In the genomic region with DNA sequence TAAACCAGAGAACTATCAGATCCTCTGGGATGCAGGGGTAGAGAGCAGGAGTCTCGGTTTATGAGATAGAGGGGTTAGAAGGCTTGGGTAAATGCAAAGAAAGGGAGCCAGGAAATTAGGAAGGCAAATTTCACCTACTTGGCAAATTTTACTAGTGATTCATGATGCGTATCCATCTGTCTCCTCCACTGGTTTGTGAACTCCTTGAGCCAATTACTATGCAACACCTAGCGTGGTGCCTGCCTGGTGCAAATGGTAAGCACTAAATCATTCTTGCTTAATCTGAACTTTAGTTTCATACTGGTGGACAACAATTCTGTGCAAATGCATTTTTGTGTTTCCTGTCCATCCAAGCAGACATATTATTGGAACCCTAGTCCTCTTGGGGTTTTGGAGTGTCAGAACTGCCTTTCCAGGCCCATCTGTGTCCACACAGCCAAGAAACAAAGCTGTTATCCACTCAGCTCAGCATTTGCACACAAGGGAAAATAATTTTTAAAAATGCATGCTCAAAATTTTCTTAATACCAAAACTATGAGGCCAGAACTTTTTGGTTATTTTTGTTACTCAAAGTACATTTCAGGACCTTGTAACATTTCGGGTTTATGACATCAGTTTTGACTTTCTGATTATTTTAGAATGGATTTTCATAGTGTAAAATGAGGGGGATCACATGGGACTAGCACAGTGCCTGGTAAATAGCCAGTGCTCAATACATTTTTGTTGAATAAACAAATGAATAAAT, we compare ENCODE assay signal across 1 cellular context.
TF ChIP-seq lines count a peak whose summit lies in the region.

No MANE protein-coding gene starts in this region.

TF ChIP-seq in H1, 55 proteins besides CTCF, POLR2A, EP300 and RAD21:
- no peak for TF ChIP-seq RNF2 (IDR thresholded peaks at IDR 0.05; ENCODE audit: borderline replicate concordance, low read depth, low read length, missing control alignments, poor library complexity, severe bottlenecking)
- no peak for TF ChIP-seq SP4 (IDR thresholded peaks at IDR 0.05; ENCODE audit: low read length)
- no peak for TF ChIP-seq CEBPB (IDR thresholded peaks at IDR 0.05; ENCODE audit: low read depth, low read length)
- TF ChIP-seq SIX5 (IDR thresholded peaks at IDR 0.05; ENCODE audit: low read depth, low read length) = no peak
- TF ChIP-seq TBP (IDR thresholded peaks at IDR 0.05; ENCODE audit: low read depth, low read length) = no peak
- no peak for TF ChIP-seq CBX5 (IDR thresholded peaks at IDR 0.05; ENCODE audit: low read depth, low read length)
- TF ChIP-seq TEAD4 (IDR thresholded peaks at IDR 0.05; ENCODE audit: low read depth, low read length) = no peak
- TF ChIP-seq BRCA1 (IDR thresholded peaks at IDR 0.05; ENCODE audit: low read depth, low read length) = no peak
- no peak for TF ChIP-seq KDM4A (IDR thresholded peaks at IDR 0.05; ENCODE audit: low read depth, low read length, severe bottlenecking)
- TF ChIP-seq SAP30 (IDR thresholded peaks at IDR 0.05; ENCODE audit: insufficient read depth, insufficient replicate concordance, low read length) = no peak
- TF ChIP-seq ASH2L (IDR thresholded peaks at IDR 0.05; ENCODE audit: low read length) = no peak
- TF ChIP-seq, protein P1, sequence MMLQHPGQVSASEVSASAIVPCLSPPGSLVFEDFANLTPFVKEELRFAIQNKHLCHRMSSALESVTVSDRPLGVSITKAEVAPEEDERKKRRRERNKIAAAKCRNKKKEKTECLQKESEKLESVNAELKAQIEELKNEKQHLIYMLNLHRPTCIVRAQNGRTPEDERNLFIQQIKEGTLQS (IDR thresholded peaks at IDR 0.05; ENCODE audit: insufficient read depth, low read depth, low read length) = no peak
TF ChIP-seq in H1: peak in this region for 0.
